In genomic region chr7:30974605-30975256, GRCh38 we compare ENCODE assay signal across 8 cellular contexts. TPM values are rescaled to one million over a fixed set of nuclear protein-coding genes. Genes with fewer than 3 reads are reported as not detected.
DNase-seq lines count a peak whose midpoint lies in the region; ATAC-seq, FAIRE-seq and TF ChIP-seq lines count a peak whose summit lies in the region.

No MANE protein-coding gene starts in this region.

- no peaks in the 10 kb centered on the region for H3K36me3 ChIP-seq in gastrocnemius medialis

- H3K27ac Mint-ChIP-seq in activated CD4-positive, alpha-beta memory T cell treated with anti-CD3 and anti-CD28 coated beads, Interleukin-2, amount 10 ng/mL, durations not matched to agents 7 days and 5 days = no peak overlapping the region
- H3K27ac Mint-ChIP-seq in glutamatergic neuron (ENCODE audit: unreplicated experiment) = no peak overlapping the region

- H3K27ac ChIP-seq in gastrocnemius medialis = no peak overlapping the region

- peaks cover 10% of the 10 kb centered on the region for H3K4me1 Mint-ChIP-seq in activated CD4-positive, alpha-beta memory T cell treated with anti-CD3 and anti-CD28 coated beads, Interleukin-2, amount 10 ng/mL, durations not matched to agents 7 days and 5 days
- peaks cover 21% of the 10 kb centered on the region for H3K4me1 Mint-ChIP-seq in glutamatergic neuron (ENCODE audit: low read depth, unreplicated experiment)

- H3K4me1 ChIP-seq in gastrocnemius medialis = no peaks in the 10 kb centered on the region

- no peak overlapping the region for H3K4me3 Mint-ChIP-seq in activated CD4-positive, alpha-beta memory T cell treated with anti-CD3 and anti-CD28 coated beads, Interleukin-2, amount 10 ng/mL, durations not matched to agents 7 days and 5 days
- H3K4me3 Mint-ChIP-seq in glutamatergic neuron (ENCODE audit: unreplicated experiment) = no peak overlapping the region

- peak; percentile 98 for FAIRE-seq in GM12892 (lab: Jason Lieb, UNC)

- peak; percentile 96 for ATAC-seq in HG02571 (IDR thresholded peaks at IDR 0.05; ENCODE audit: unreplicated experiment)
- ATAC-seq in gastrocnemius medialis = peak in 1 of 2 donors; percentile 61

- no peak overlapping the region for H3K4me3 ChIP-seq in gastrocnemius medialis

- no peaks in the 10 kb centered on the region for H3K27me3 ChIP-seq in gastrocnemius medialis

- TF ChIP-seq CTCF in glutamatergic neuron (IDR thresholded peaks at IDR 0.05; ENCODE audit: partially characterized antibody, unreplicated experiment) = peak; percentile 76
- peak; percentile 26 to 66 (median 58) for TF ChIP-seq CTCF in gastrocnemius medialis (IDR thresholded peaks at IDR 0.05 in 4 of 5, conservative IDR thresholded peaks at IDR 0.05 in 1 of 5)

- intact Hi-C loops in gastrocnemius medialis (cut with DNase I; ENCODE audit: low total_unique reads) = loop anchor here (1.0 kb wide), 1 partner anchor 173 kb away; no protein-coding TSS in a partner anchor

- TF ChIP-seq POLR2A in GM12892 (IDR thresholded peaks at IDR 0.05; ENCODE audit: low read depth, low read length) = no peak
- no peak for TF ChIP-seq POLR2A in gastrocnemius medialis (IDR thresholded peaks at IDR 0.05)

- H3K9me3 ChIP-seq in gastrocnemius medialis = no peaks in the 10 kb centered on the region

- CTCF ChIA-PET in activated CD4-positive, alpha-beta memory T cell treated with anti-CD3 and anti-CD28 coated beads, Interleukin-2, amount 10 ng/mL, durations not matched to agents 7 days and 5 days (lab: Charles Lee) = interaction anchor here (1.1 to 1.7 kb wide), 4 partner anchors 9 to 151 kb away, joined by 5 to 6 read pairs (median 5); no protein-coding TSS in a partner anchor

- in situ Hi-C loops in gastrocnemius medialis (cut with MboI; ENCODE audit: low sequenced_read_pairs in 4 of 4) = loop anchor here (5.0 kb wide), 1 partner anchor 172 kb away; no protein-coding TSS in a partner anchor

- H3K36me3 Mint-ChIP-seq in activated CD4-positive, alpha-beta memory T cell treated with anti-CD3 and anti-CD28 coated beads, Interleukin-2, amount 10 ng/mL, durations not matched to agents 7 days and 5 days (ENCODE audit: low read depth) = no peaks in the 10 kb centered on the region
- no peaks in the 10 kb centered on the region for H3K36me3 Mint-ChIP-seq in glutamatergic neuron (ENCODE audit: unreplicated experiment)

- DNase-seq in AG08396 (ENCODE audit: low spot score) (peak; percentile 53), GM12892 (ENCODE audit: insufficient read length) (peak; percentile 71), M059J (ENCODE audit: low read depth) (peak; percentile 65), glutamatergic neuron (peak; percentile 60), gastrocnemius medialis (no peak), GOT3 (lab: John Stamatoyannopoulos, UW) (no peak)
- peak; percentile 64 for DNase-seq in activated CD4-positive, alpha-beta memory T cell treated with anti-CD3 and anti-CD28 coated beads, Interleukin-2, amount 10 ng/mL, durations not matched to agents 7 days and 5 days

- POLR2A ChIA-PET in activated CD4-positive, alpha-beta memory T cell treated with anti-CD3 and anti-CD28 coated beads, Interleukin-2, amount 10 ng/mL, durations not matched to agents 7 days and 5 days (lab: Charles Lee) = no interaction called here

- H3K27me3 Mint-ChIP-seq in activated CD4-positive, alpha-beta memory T cell treated with anti-CD3 and anti-CD28 coated beads, Interleukin-2, amount 10 ng/mL, durations not matched to agents 7 days and 5 days = peaks cover 17% of the 10 kb centered on the region
- H3K27me3 Mint-ChIP-seq in glutamatergic neuron (ENCODE audit: unreplicated experiment) = peaks cover 5% of the 10 kb centered on the region

- H3K9me3 Mint-ChIP-seq in activated CD4-positive, alpha-beta memory T cell treated with anti-CD3 and anti-CD28 coated beads, Interleukin-2, amount 10 ng/mL, durations not matched to agents 7 days and 5 days = no peaks in the 10 kb centered on the region
- peaks cover 6% of the 10 kb centered on the region for H3K9me3 Mint-ChIP-seq in glutamatergic neuron (ENCODE audit: unreplicated experiment)

RNA-seq across cellular contexts. Expression of gene GHRHR, which starts 11.0 kb away (rescaled TPM):
- not detected for polyA plus RNA-seq in GM12892 (2012; ENCODE audit: missing spikeins)
- total RNA-seq in M059J (2014; rRNA removed; shearing (Covaris generic)) = not detected in 2 replicates
- total RNA-seq in activated CD4-positive, alpha-beta memory T cell treated with anti-CD3 and anti-CD28 coated beads, Interleukin-2, amount 10 ng/mL, durations not matched to agents 7 days and 5 days = not detected
- not detected for total RNA-seq in glutamatergic neuron (ENCODE audit: unreplicated experiment)
- not detected for total RNA-seq in gastrocnemius medialis

Comparison
In these comparisons a context has a peak if more than half of its experiments do, and no peak if none do; other contexts are left out.
1. DNase-seq: peak in AG08396 (single experiment), GM12892 (single experiment), M059J (single experiment), activated CD4-positive, alpha-beta memory T cell treated with anti-CD3 and anti-CD28 coated beads, Interleukin-2, amount 10 ng/mL, durations not matched to agents 7 days and 5 days (single experiment) and glutamatergic neuron (single experiment); none in gastrocnemius medialis (0 of 2) and GOT3 (single experiment).